ENCODE assay signal across 31 cellular contexts in genomic region chr3:133137042-133137393, GRCh38.
"Had no signal": no experiment of that assay in that cellular context is flagged by ENCODE, and none has a peak within 500 bp of the region (broad histone marks: within the 10 kb centered on the region; RNA-seq: fewer than 3 reads in every experiment).

No MANE protein-coding gene starts in this region.

- H2AFZ ChIP-seq: parathyroid adenoma had no signal

- H3K36me3 ChIP-seq: heart left ventricle, thoracic aorta, uterus had no signal

- ATAC-seq: activated CD8-positive, alpha-beta T cell treated with anti-CD3 and anti-CD28 coated beads for 36 hours; activated T-helper 17 cell treated with anti-CD3 and anti-CD28 coated beads, Interleukin-2, amount 50 U/mL, for 72 hours; left colon; naive thymus-derived CD4-positive, alpha-beta T cell; right cardiac atrium had no signal

- H3K27ac Mint-ChIP-seq: activated B cell treated with CpG ODN at 0.5 μM for 24 hours; activated CD8-positive, alpha-beta T cell treated with anti-CD3 and anti-CD28 coated beads for 36 hours; activated T-helper 17 cell treated with anti-CD3 and anti-CD28 coated beads, Interleukin-2, amount 50 U/mL, for 72 hours; immature natural killer cell; mesothelial cell of epicardium; naive thymus-derived CD4-positive, alpha-beta T cell; stimulated activated effector memory CD8-positive, alpha-beta T cell treated with anti-CD3 and anti-CD28 coated beads, Interleukin-12 subunit alpha, Interleukin-12 subunit beta, amount 100 ng/mL, for 72 hours; stimulated activated naive CD8-positive, alpha-beta T cell treated with anti-CD3 and anti-CD28 coated beads, Interleukin-15, Interleukin-2, amounts not matched to agents 100 ng/mL and 50 ng/mL, for 24 hours; T-helper 2 cell treated with Interferon-gamma antibody and Interleukin-4, amounts not matched to agents 5 μg/mL and 100 μg/mL, for 36 hours had no signal

- FAIRE-seq: astrocyte, endothelial cell of umbilical vein, kidney had no signal

- H3K4me3 ChIP-seq: heart left ventricle, skin epidermis, thoracic aorta, uterus had no signal

- H3K27me3 ChIP-seq: heart left ventricle, uterus had no signal

- H3K9ac ChIP-seq: parathyroid adenoma had no signal

- H3K4me1 ChIP-seq: parathyroid adenoma, uterus had no signal

- H3K4me1 Mint-ChIP-seq: activated T-helper 17 cell treated with anti-CD3 and anti-CD28 coated beads, Interleukin-2, amount 50 U/mL, for 72 hours; immature natural killer cell; naive thymus-derived CD4-positive, alpha-beta T cell; neural crest cell; stimulated activated effector memory CD8-positive, alpha-beta T cell treated with anti-CD3 and anti-CD28 coated beads, Interleukin-12 subunit alpha, Interleukin-12 subunit beta, amount 100 ng/mL, for 72 hours had no signal

- H3K27ac ChIP-seq: heart left ventricle, parathyroid adenoma, skin epidermis, thoracic aorta, uterus had no signal

- H3K9me3 ChIP-seq: heart left ventricle, thoracic aorta, uterus had no signal

- H3K79me2 ChIP-seq: parathyroid adenoma had no signal

- H3K36me3 Mint-ChIP-seq: immature natural killer cell; mesothelial cell of epicardium; naive thymus-derived CD4-positive, alpha-beta T cell; stimulated activated effector memory CD8-positive, alpha-beta T cell treated with anti-CD3 and anti-CD28 coated beads, Interleukin-12 subunit alpha, Interleukin-12 subunit beta, amount 100 ng/mL, for 72 hours had no signal

- DNase-seq: activated B cell treated with CpG ODN at 0.5 μM for 24 hours; activated CD4-positive, alpha-beta T cell treated with anti-CD3 and anti-CD28 coated beads, Interleukin-2, amount 50 U/mL, for 1 hour; activated CD8-positive, alpha-beta T cell treated with anti-CD3 and anti-CD28 coated beads for 36 hours; activated gamma-delta T cell treated with Interleukin-2 at 50 U/mL for 16 hours; activated naive CD4-positive, alpha-beta T cell treated with anti-CD3 and anti-CD28 coated beads, Interleukin-2, amount 50 U/mL, for 16 hours; activated T-cell treated with anti-CD3 and anti-CD28 coated beads, Interleukin-2, amount 50 U/mL, for 4 hours; amniotic stem cell; caudate nucleus; cortex of kidney; heart left ventricle; hypothalamus; immature natural killer cell; kidney; left colon; naive thymus-derived CD4-positive, alpha-beta T cell; nucleus accumbens; right cardiac atrium; stimulated activated CD4-positive, alpha-beta T cell treated with anti-CD3 and anti-CD28 coated beads, Interleukin-12 subunit alpha, Interleukin-12 subunit beta, amount 100 ng/mL, for 4 hours; stimulated activated CD4-positive, alpha-beta T cell treated with anti-CD3 and anti-CD28 coated beads, Interleukin-4, amount 100 ng/mL, for 1 hour; uterus had no signal

- H3K9me3 Mint-ChIP-seq: activated B cell treated with CpG ODN at 0.5 μM for 24 hours; activated CD8-positive, alpha-beta T cell treated with anti-CD3 and anti-CD28 coated beads for 36 hours; activated T-cell treated with anti-CD3 and anti-CD28 coated beads, Interleukin-2, amount 50 U/mL, for 4 hours; mesothelial cell of epicardium; neural crest cell; stimulated activated effector memory CD8-positive, alpha-beta T cell treated with anti-CD3 and anti-CD28 coated beads, Interleukin-12 subunit alpha, Interleukin-12 subunit beta, amount 100 ng/mL, for 72 hours; stimulated activated naive CD8-positive, alpha-beta T cell treated with anti-CD3 and anti-CD28 coated beads, Interleukin-15, Interleukin-2, amounts not matched to agents 100 ng/mL and 50 ng/mL, for 24 hours; T-helper 2 cell treated with Interferon-gamma antibody and Interleukin-4, amounts not matched to agents 5 μg/mL and 100 μg/mL, for 36 hours had no signal

- H3K4me3 Mint-ChIP-seq: activated B cell treated with CpG ODN at 0.5 μM for 24 hours; activated CD8-positive, alpha-beta T cell treated with anti-CD3 and anti-CD28 coated beads for 36 hours; activated T-cell treated with anti-CD3 and anti-CD28 coated beads, Interleukin-2, amount 50 U/mL, for 4 hours; activated T-helper 17 cell treated with anti-CD3 and anti-CD28 coated beads, Interleukin-2, amount 50 U/mL, for 72 hours; immature natural killer cell; mesothelial cell of epicardium; naive thymus-derived CD4-positive, alpha-beta T cell; neural crest cell; stimulated activated effector memory CD8-positive, alpha-beta T cell treated with anti-CD3 and anti-CD28 coated beads, Interleukin-12 subunit alpha, Interleukin-12 subunit beta, amount 100 ng/mL, for 72 hours; stimulated activated naive CD8-positive, alpha-beta T cell treated with anti-CD3 and anti-CD28 coated beads, Interleukin-15, Interleukin-2, amounts not matched to agents 100 ng/mL and 50 ng/mL, for 24 hours; T-helper 2 cell treated with Interferon-gamma antibody and Interleukin-4, amounts not matched to agents 5 μg/mL and 100 μg/mL, for 36 hours had no signal
